In genomic region chr14:81485372-81485771, GRCh38 we compare ENCODE assay signal across 12 cellular contexts. TPM values are rescaled to one million over a fixed set of nuclear protein-coding genes. Genes with fewer than 3 reads are reported as not detected.
A peak's percentile ranks its signal among the peaks of the same experiment; 100 is the strongest.
DNase-seq lines count a peak whose midpoint lies in the region; ATAC-seq and TF ChIP-seq lines count a peak whose summit lies in the region.
"Had no signal": no experiment of that assay in that cellular context is flagged by ENCODE, and none has a peak within 500 bp of the region (broad histone marks: within the 10 kb centered on the region; RNA-seq: fewer than 3 reads in every experiment).

No MANE protein-coding gene starts in this region.

- H3K27me3 ChIP-seq in right atrium auricular region: no peaks in the 10 kb centered on the region

- peak; percentile 15 for DNase-seq in central memory CD4-positive, alpha-beta T cell
- no peak for DNase-seq in stimulated activated CD4-positive, alpha-beta T cell treated with anti-CD3 and anti-CD28 coated beads, Interleukin-4, amount 100 ng/mL, for 4 hours
- DNase-seq in NCI-H1436 (lab: John Stamatoyannopoulos, UW) (no peak), DMS79 treated with DMSO at 0.1 percent for 48 hours (lab: John Stamatoyannopoulos, UW) (no peak), right atrium auricular region (ENCODE audit: low spot score) (no peak)
- DNase-seq: hypothalamus; NCI-H1417 treated with DMSO at 0.1 percent for 48 hours; stimulated activated naive CD4-positive, alpha-beta T cell had no signal

- peaks cover 77% of the 10 kb centered on the region for H3K36me3 ChIP-seq in right atrium auricular region

- H3K9me3 ChIP-seq in right atrium auricular region: no peaks in the 10 kb centered on the region

- ATAC-seq in GM18867 (IDR thresholded peaks at IDR 0.05; ENCODE audit: unreplicated experiment) (peak; percentile 98), GM21526 (IDR thresholded peaks at IDR 0.05; ENCODE audit: low FRiP score, unreplicated experiment) (peak; percentile 82), HG03135 (IDR thresholded peaks at IDR 0.05; ENCODE audit: unreplicated experiment) (peak; percentile 92)
- ATAC-seq: Panc1 had no signal

- no peak overlapping the region for H3K27ac ChIP-seq in right atrium auricular region

- TF ChIP-seq CTCF in right atrium auricular region (IDR thresholded peaks at IDR 0.05): no peak

- no peak overlapping the region for H3K4me3 ChIP-seq in right atrium auricular region

- no peaks in the 10 kb centered on the region for H3K4me1 ChIP-seq in right atrium auricular region

RNA-seq across cellular contexts. Expression of gene SEL1L, which starts 48.3 kb away (rescaled TPM):
- total RNA-seq in right atrium auricular region: 10 to 100 TPM; 32.9 to 36.6 TPM
